Comparison of ENCODE assay signal across 20 cellular contexts in genomic region chr7:134374791-134375190, GRCh38. TPM values are rescaled to one million over a fixed set of nuclear protein-coding genes. Genes with fewer than 3 reads are reported as not detected.
DNase-seq lines count a peak whose midpoint lies in the region; ATAC-seq, FAIRE-seq and TF ChIP-seq lines count a peak whose summit lies in the region.
"Had no signal": no experiment of that assay in that cellular context is flagged by ENCODE, and none has a peak within 500 bp of the region (broad histone marks: within the 10 kb centered on the region; RNA-seq: fewer than 3 reads in every experiment).

No MANE protein-coding gene starts in this region.

- peaks cover 9% of the 10 kb centered on the region; the same call in 2 of the 3 replicates for H3K9me3 ChIP-seq in A549
- H3K9me3 ChIP-seq: BLaER1, Caco-2, HAP-1 had no signal

- TF ChIP-seq RAD21 in A549 (conservative IDR thresholded peaks at IDR 0.05 in 1 of 2, IDR thresholded peaks at IDR 0.05 in 1 of 2): no peak

- no peaks in the 10 kb centered on the region for H3K4me1 Mint-ChIP-seq in stimulated activated effector memory CD8-positive, alpha-beta T cell treated with anti-CD3 and anti-CD28 coated beads, Interleukin-12 subunit alpha, Interleukin-12 subunit beta, amount 100 ng/mL, for 72 hours
- H3K4me1 Mint-ChIP-seq: CD4-positive, CD25-positive, alpha-beta regulatory T cell had no signal

- peaks cover 14% of the 10 kb centered on the region for H3K4me1 ChIP-seq in A549
- H3K4me1 ChIP-seq: BLaER1, Caco-2, HAP-1 had no signal

- FAIRE-seq in A549 (lab: Jason Lieb, UNC) (no peak), urothelium cell line (lab: Jason Lieb, UNC) (no peak)
- FAIRE-seq: GM12891, GM18507, H54 had no signal

- no peak for TF ChIP-seq EP300 in A549 (IDR thresholded peaks at IDR 0.05)

- TF ChIP-seq CTCF in A549 (IDR thresholded peaks at IDR 0.05): no peak

- H3K27ac Mint-ChIP-seq in stimulated activated effector memory CD8-positive, alpha-beta T cell treated with anti-CD3 and anti-CD28 coated beads, Interleukin-12 subunit alpha, Interleukin-12 subunit beta, amount 100 ng/mL, for 72 hours: no peak overlapping the region
- H3K27ac Mint-ChIP-seq: B cell; CD4-positive, CD25-positive, alpha-beta regulatory T cell; CD8-positive, alpha-beta T cell had no signal

- H3K9me3 Mint-ChIP-seq in stimulated activated effector memory CD8-positive, alpha-beta T cell treated with anti-CD3 and anti-CD28 coated beads, Interleukin-12 subunit alpha, Interleukin-12 subunit beta, amount 100 ng/mL, for 72 hours: no peaks in the 10 kb centered on the region
- H3K9me3 Mint-ChIP-seq: CD8-positive, alpha-beta T cell had no signal

- no peak overlapping the region for H3K4me3 Mint-ChIP-seq in stimulated activated effector memory CD8-positive, alpha-beta T cell treated with anti-CD3 and anti-CD28 coated beads, Interleukin-12 subunit alpha, Interleukin-12 subunit beta, amount 100 ng/mL, for 72 hours
- H3K4me3 Mint-ChIP-seq: B cell; CD4-positive, CD25-positive, alpha-beta regulatory T cell; CD8-positive, alpha-beta T cell had no signal

- ATAC-seq in A549: peak in 1 of 2 experiments; percentile 17; a peak in 2 of 6 replicates
- ATAC-seq in left lobe of liver: peak; percentile 5
- peak; percentile 31 for ATAC-seq in stimulated activated effector memory CD8-positive, alpha-beta T cell treated with anti-CD3 and anti-CD28 coated beads, Interleukin-12 subunit alpha, Interleukin-12 subunit beta, amount 100 ng/mL, for 72 hours
- ATAC-seq in HG02571 (IDR thresholded peaks at IDR 0.05; ENCODE audit: unreplicated experiment): no peak
- ATAC-seq: CD8-positive, alpha-beta T cell had no signal

- H3K4me3 ChIP-seq in A549: no peak overlapping the region
- H3K4me3 ChIP-seq: BLaER1, HAP-1 had no signal

- POLR2A ChIA-PET in A549 (lab: Yijun Ruan, JAX): no interaction called here

- no peaks in the 10 kb centered on the region for H3K36me3 Mint-ChIP-seq in stimulated activated effector memory CD8-positive, alpha-beta T cell treated with anti-CD3 and anti-CD28 coated beads, Interleukin-12 subunit alpha, Interleukin-12 subunit beta, amount 100 ng/mL, for 72 hours
- H3K36me3 Mint-ChIP-seq: CD4-positive, CD25-positive, alpha-beta regulatory T cell; CD8-positive, alpha-beta T cell had no signal

- H3K4me2 ChIP-seq in A549: no peak overlapping the region
- H3K4me2 ChIP-seq: BLaER1 had no signal

- peak overlapping the region; percentile 8 to 45; a peak in 4 of 6 replicates for H3K27ac ChIP-seq in A549
- H3K27ac ChIP-seq: BLaER1, C4-2B had no signal

- DNase-seq in A549 (ENCODE audit: low read depth in 1 of 2, low spot score in 1 of 2) (no peak), NCI-H226 (peak; percentile 15), left lobe of liver (ENCODE audit: low spot score) (no peak), 8988T (no peak), urothelium cell line (ENCODE audit: low spot score) (no peak)
- DNase-seq in stimulated activated effector memory CD8-positive, alpha-beta T cell treated with anti-CD3 and anti-CD28 coated beads, Interleukin-12 subunit alpha, Interleukin-12 subunit beta, amount 100 ng/mL, for 72 hours (ENCODE audit: low spot score in 2 of 2): no peak
- DNase-seq: CD4-positive, CD25-positive, alpha-beta regulatory T cell; CD8-positive, alpha-beta T cell; DMS79 treated with DMSO at 0.1 percent for 48 hours; GF-D8; GOT3 had no signal

- WGBS in A549 (ENCODE audit: missing lambda C conversion rate): 86% methylated on average over 4 of the region's 4 CpGs

- no peak for TF ChIP-seq POLR2A in A549 (IDR thresholded peaks at IDR 0.05; ENCODE audit: low read length)

- CTCF ChIA-PET in A549 (lab: Yijun Ruan, JAX): interaction anchor here (1.1 to 9.8 kb wide), 10 partner anchors 9 to 139 kb away, joined by 3 to 46 read pairs (median 8); partner anchors contain the start of gene SLC35B4

TF ChIP-seq in A549, 52 proteins besides CTCF, POLR2A, EP300 and RAD21:
- TF ChIP-seq MYC (IDR thresholded peaks at IDR 0.05; ENCODE audit: borderline replicate concordance, low read length) (no peak), REST (IDR thresholded peaks at IDR 0.05) (no peak), JUN (IDR thresholded peaks at IDR 0.05) (no peak), EHF (CRISPR knock-in tag; IDR thresholded peaks at IDR 0.05) (no peak), RARB (CRISPR knock-in tag; IDR thresholded peaks at IDR 0.05) (no peak), SREBF2 (IDR thresholded peaks at IDR 0.05) (no peak), RCOR1 (IDR thresholded peaks at IDR 0.05; ENCODE audit: low read depth, low read length) (no peak), CEBPB (IDR thresholded peaks at IDR 0.05) (no peak), ESRRA (IDR thresholded peaks at IDR 0.05; ENCODE audit: borderline replicate concordance, low read length) (no peak), HOXB13 (CRISPR knock-in tag; IDR thresholded peaks at IDR 0.05; ENCODE audit: low read depth) (no peak), FOSB (CRISPR knock-in tag; IDR thresholded peaks at IDR 0.05) (no peak), GATA3 (IDR thresholded peaks at IDR 0.05; ENCODE audit: borderline replicate concordance) (no peak), MAFK (IDR thresholded peaks at IDR 0.05; ENCODE audit: partially characterized antibody) (no peak), NFE2L2 (conservative IDR thresholded peaks at IDR 0.05; ENCODE audit: low read length) (no peak), RFX5 (IDR thresholded peaks at IDR 0.05) (no peak), TFCP2L1 (CRISPR knock-in tag; IDR thresholded peaks at IDR 0.05) (no peak)
- TF ChIP-seq, protein P1, sequence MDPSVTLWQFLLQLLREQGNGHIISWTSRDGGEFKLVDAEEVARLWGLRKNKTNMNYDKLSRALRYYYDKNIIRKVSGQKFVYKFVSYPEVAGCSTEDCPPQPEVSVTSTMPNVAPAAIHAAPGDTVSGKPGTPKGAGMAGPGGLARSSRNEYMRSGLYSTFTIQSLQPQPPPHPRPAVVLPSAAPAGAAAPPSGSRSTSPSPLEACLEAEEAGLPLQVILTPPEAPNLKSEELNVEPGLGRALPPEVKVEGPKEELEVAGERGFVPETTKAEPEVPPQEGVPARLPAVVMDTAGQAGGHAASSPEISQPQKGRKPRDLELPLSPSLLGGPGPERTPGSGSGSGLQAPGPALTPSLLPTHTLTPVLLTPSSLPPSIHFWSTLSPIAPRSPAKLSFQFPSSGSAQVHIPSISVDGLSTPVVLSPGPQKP (IDR thresholded peaks at IDR 0.05; ENCODE audit: low read depth, low read length): no peak

RNA-seq across cellular contexts. Expression of gene SLC35B4, which starts 58.1 kb away (rescaled TPM):
- polyA plus RNA-seq in A549 (2011; rRNA removed) (73.0 and 83.9 TPM in 2 replicates), A549 (2017; fragmentation: RNase III; extraction: RNeasy Plus Mini Kit Qiagen cat#74134 plus additional on column Dnase treatment) (29.1 to 36.0 TPM (median 32.8 TPM) in 3 replicates)
- polyA plus RNA-seq in A549 (2012; cell fraction: cytosol; rRNA removed): 22.5 and 28.4 TPM in 2 replicates
- polyA plus RNA-seq in A549 (2012; cell fraction: nucleus; rRNA removed): 25.8 and 35.9 TPM in 2 replicates
- 112 and 123 TPM in 2 replicates for polyA minus RNA-seq in A549 (2011; rRNA and poly(A)+ RNA removed)
- 11.0 TPM for total RNA-seq in left lobe of liver
